In genomic region chr15:65182538-65182937, GRCh38 we compare ENCODE assay signal across 14 cellular contexts. TPM values are rescaled to one million over a fixed set of nuclear protein-coding genes. Genes with fewer than 3 reads are reported as not detected.
DNase-seq lines count a peak whose midpoint lies in the region; ATAC-seq, FAIRE-seq and TF ChIP-seq lines count a peak whose summit lies in the region.
"Had no signal": no experiment of that assay in that cellular context is flagged by ENCODE, and none has a peak within 500 bp of the region (broad histone marks: within the 10 kb centered on the region; RNA-seq: fewer than 3 reads in every experiment).

No MANE protein-coding gene starts in this region.

- 78% methylated on average over 4 of the region's 4 CpGs for WGBS in K562 (ENCODE audit: insufficient coverage, low coverage, missing lambda C conversion rate)

- intact Hi-C loops in K562 (cut with micrococcal nuclease) = loop anchor here (5.0 kb wide), 1 partner anchor 150 kb away; no protein-coding TSS in a partner anchor

- in situ Hi-C loops in K562 (cut with MboI) (no loop called here), KBM-7 (cut with MboI; ENCODE audit: low pct_unique_long_range_greater_than_20kb, low sequenced_read_pairs) (no loop called here)

- H3K36me3 ChIP-seq in Karpas-422 (ENCODE audit: insufficient read depth, low read length) (peaks cover 26% of the 10 kb centered on the region; the same call in 1 of the 2 replicates), K562 (ENCODE audit: control insufficient read depth, insufficient read depth, low read length) (peaks cover 45% of the 10 kb centered on the region; the same call in 2 of the 3 replicates), osteoblast (ENCODE audit: insufficient read depth, low read length) (peaks cover 25% of the 10 kb centered on the region), BE2C (peaks cover 27% of the 10 kb centered on the region)

- H3K9ac ChIP-seq in Karpas-422 (ENCODE audit: low read length) (peak overlapping the region; percentile 31; the same call in 1 of the 2 replicates), K562 (ENCODE audit: insufficient read depth in 1 of 2, low read depth in 2 of 2, low read length in 2 of 2) (no peak overlapping the region)

- TF ChIP-seq CTCF in GM12864 (IDR thresholded peaks at IDR 0.05; ENCODE audit: low read depth, low read length, missing control alignments) = no peak
- no peak for TF ChIP-seq CTCF in K562 (IDR thresholded peaks at IDR 0.05 in 2 of 3, conservative IDR thresholded peaks at IDR 0.05 in 1 of 3; ENCODE audit: insufficient read depth in 2 of 3, low read depth in 1 of 3, low read length in 3 of 3)
- no peak for TF ChIP-seq CTCF in osteoblast (IDR thresholded peaks at IDR 0.05; ENCODE audit: extremely low read depth, low read depth, low read length)
- no peak for TF ChIP-seq CTCF in BE2C (IDR thresholded peaks at IDR 0.05; ENCODE audit: low read depth, low read length)

- H3K27ac ChIP-seq in Karpas-422 (ENCODE audit: low read length) (peak overlapping the region; percentile 57), K562 (ENCODE audit: extremely low read depth, low read depth, low read length) (no peak overlapping the region), osteoblast (ENCODE audit: low read depth, low read length) (no peak overlapping the region)

- H3K9me2 ChIP-seq in Karpas-422 (replicated peaks; ENCODE audit: insufficient read depth, low read length) = no peaks in the 10 kb centered on the region

- H3K27me3 ChIP-seq in Karpas-422 (ENCODE audit: low read length) (no peaks in the 10 kb centered on the region), K562 (ENCODE audit: control insufficient read depth in 2 of 2, insufficient read depth in 2 of 2, low read length in 2 of 2) (no peaks in the 10 kb centered on the region), osteoblast (ENCODE audit: insufficient read depth, low read length) (no peaks in the 10 kb centered on the region), BE2C (no peaks in the 10 kb centered on the region)
- H3K27me3 ChIP-seq: left lung had no signal

- H2AFZ ChIP-seq in Karpas-422 (ENCODE audit: low read length) (no peak overlapping the region), K562 (ENCODE audit: low read depth, low read length) (no peak overlapping the region), osteoblast (ENCODE audit: low read length) (no peak overlapping the region)

- H4K20me1 ChIP-seq in Karpas-422 (ENCODE audit: insufficient read depth, low read depth, low read length) (peaks cover 5% of the 10 kb centered on the region; the same call in 1 of the 2 replicates), K562 (replicated peaks; ENCODE audit: control insufficient read depth, insufficient read depth, low read length) (no peaks in the 10 kb centered on the region), osteoblast (ENCODE audit: insufficient read depth, low read length) (peaks cover 34% of the 10 kb centered on the region)

- no peak for TF ChIP-seq EP300 in K562 (IDR thresholded peaks at IDR 0.05; ENCODE audit: low read length)

- H3K9me3 ChIP-seq in Karpas-422 (ENCODE audit: low read length) (no peaks in the 10 kb centered on the region), K562 (replicated peaks; ENCODE audit: control insufficient read depth, insufficient read depth, low read depth, low read length) (no peaks in the 10 kb centered on the region), osteoblast (ENCODE audit: low read depth, low read length) (no peaks in the 10 kb centered on the region), BE2C (no peaks in the 10 kb centered on the region)
- H3K9me3 ChIP-seq: left lung had no signal

- peaks cover 67% of the 10 kb centered on the region for H3K79me2 ChIP-seq in Karpas-422 (ENCODE audit: low read length)
- peaks cover 58% of the 10 kb centered on the region for H3K79me2 ChIP-seq in K562 (ENCODE audit: control insufficient read depth, insufficient read depth, low read length)
- peaks cover 69% of the 10 kb centered on the region for H3K79me2 ChIP-seq in osteoblast (ENCODE audit: insufficient read depth, low read length)

- H3K9me1 ChIP-seq in K562 (ENCODE audit: control insufficient read depth, insufficient read depth, low read length) = no peaks in the 10 kb centered on the region

- H3K4me3 ChIP-seq in GM12864 (ENCODE audit: low read depth, low read length) (peak overlapping the region; percentile 46), Karpas-422 (ENCODE audit: low read length) (peak overlapping the region; percentile 43; the same call in 1 of the 2 replicates), K562 (no peak overlapping the region), osteoblast (ENCODE audit: insufficient read depth, low read length) (no peak overlapping the region), BE2C (ENCODE audit: low read depth, low read length) (no peak overlapping the region)

- ATAC-seq in K562 (no peak), GM18511 (IDR thresholded peaks at IDR 0.05; ENCODE audit: unreplicated experiment) (no peak)
- ATAC-seq: left lung had no signal

- no peak for TF ChIP-seq RAD21 in K562 (CRISPR knock-in tag; conservative IDR thresholded peaks at IDR 0.05 in 1 of 2, IDR thresholded peaks at IDR 0.05 in 1 of 2)

- no peak for FAIRE-seq in K562 (lab: Jason Lieb, UNC)

- DNase-seq in GM12864 (ENCODE audit: low read depth) (no peak), Karpas-422 (peak; percentile 49), K562 (ENCODE audit: extremely low read depth in 1 of 4, low spot score in 3 of 4) (no peak), osteoblast (ENCODE audit: insufficient read length, low spot score, missing footprints) (no peak), KBM-7 (no peak), BE2C (no peak)
- DNase-seq in central memory CD4-positive, alpha-beta T cell = no peak
- DNase-seq: activated CD4-positive, alpha-beta T cell treated with anti-CD3 and anti-CD28 coated beads for 48 hours; DMS79 treated with DMSO at 0.1 percent for 48 hours; left lung; NCI-H1930; retina had no signal

- CTCF ChIA-PET in K562 (lab: Yijun Ruan, JAX; ENCODE audit: low intra/inter-chr PET ratio) = interaction anchor here (0.6 kb wide), 1 partner anchor 1221 kb away, joined by 3 read pairs; no protein-coding TSS in a partner anchor

- H3K4me1 ChIP-seq in Karpas-422 (ENCODE audit: low read length) = peaks cover 25% of the 10 kb centered on the region
- peaks cover 8 to 12% of the 10 kb centered on the region in 2 experiments; a peak in 4 of 5 replicates for H3K4me1 ChIP-seq in K562 (replicated peaks in 1 of 2; ENCODE audit: control insufficient read depth in 2 of 2, insufficient read depth in 2 of 2, low read length in 2 of 2)
- peaks cover 3% of the 10 kb centered on the region for H3K4me1 ChIP-seq in osteoblast (ENCODE audit: insufficient read depth, low read length)
- no peaks in the 10 kb centered on the region; the same call in 1 of the 2 replicates for H3K4me1 ChIP-seq in BE2C

- TSS peak; percentile 2 for BruUV-seq in K562 (replicated peaks; lab: Mats Ljungman, UMichigan)

- H3K4me2 ChIP-seq in Karpas-422 (ENCODE audit: low read depth, low read length, poor library complexity, severe bottlenecking) = peak overlapping the region; percentile 98
- no peak overlapping the region for H3K4me2 ChIP-seq in K562 (ENCODE audit: insufficient read depth, low read length)
- peak overlapping the region; percentile 6 for H3K4me2 ChIP-seq in osteoblast (ENCODE audit: insufficient read depth, low read length)

- POLR2A ChIA-PET in K562 (lab: Yijun Ruan, JAX) = interaction anchor here (0.7 to 1.7 kb wide), 4 partner anchors 13 to 122 kb away, joined by 3 to 7 read pairs (median 5); partner anchors contain the start of genes PARP16 and RNU5B-1

- TF ChIP-seq POLR2A in K562 (conservative IDR thresholded peaks at IDR 0.05) = no peak

RNA-seq across cellular contexts. Expression of gene CLPX, which starts 2.6 kb away (rescaled TPM):
- total RNA-seq in Karpas-422 (2014; rRNA removed; shearing (Covaris generic); ENCODE audit: low replicate concordance) = 26.2 and 34.3 TPM in 2 replicates
- 33.8 and 107 TPM in 2 replicates for total RNA-seq in K562 (2011; cell fraction: chromatin; rRNA removed; ENCODE audit: low replicate concordance)
- 18.4 and 18.7 TPM in 2 replicates for total RNA-seq in K562 (2011; cell fraction: nucleolus; rRNA removed)
- 32.0 and 40.7 TPM in 2 replicates for total RNA-seq in K562 (2011; cell fraction: nucleoplasm; rRNA removed)
- total RNA-seq in K562 (2014; rRNA removed) (37.0 and 39.6 TPM in 2 replicates), K562 (2014; rRNA removed; fragmentation: Illumina TruSeq; extraction: Trizol) (50.9 and 55.9 TPM in 2 replicates), K562 (2015; rRNA removed; fragmentation: Illumina TruSeq; extraction: Trizol) (51.3 and 52.1 TPM in 2 replicates), K562 (2021) (61.5 and 67.1 TPM in 2 replicates), osteoblast (39.5 and 46.7 TPM in 2 replicates)
- polyA plus RNA-seq in K562 (2011; rRNA removed) (50.2 and 79.0 TPM in 2 replicates), K562 (2014; fragmentation: Illumina TruSeq; extraction: Trizol) (54.6 and 63.1 TPM in 2 replicates), K562 (2014; fragmentation: Nextera tagmentation; extraction: Ambion mirVana) (10 to 100 TPM; 11.2 to 13.4 TPM), K562 (2014; rRNA removed) (66.6 and 83.3 TPM in 2 replicates)
- 16.6 and 19.7 TPM in 2 replicates for polyA plus RNA-seq in K562 (2011; cell fraction: cytosol; rRNA removed)
- polyA plus RNA-seq in K562 (2011; cell fraction: nucleus; rRNA removed) = 19.1 and 28.2 TPM in 2 replicates
- 30.9 and 45.6 TPM in 2 replicates for polyA plus RNA-seq in K562 (2012)
- polyA minus RNA-seq in K562 (2011; rRNA and poly(A)+ RNA removed) = 132 and 144 TPM in 2 replicates
- 29.6 and 38.5 TPM in 2 replicates for polyA minus RNA-seq in K562 (2011; cell fraction: cytosol; rRNA and poly(A)+ RNA removed)
- 25.8 and 40.2 TPM in 2 replicates for polyA minus RNA-seq in K562 (2011; cell fraction: nucleus; rRNA and poly(A)+ RNA removed)
- polyA plus RNA-seq in BE2C (2012; ENCODE audit: insufficient read depth, insufficient read length, low read depth) = 41.3 TPM

RNA-seq across cellular contexts. Expression of gene CILP, which starts 28.7 kb away (rescaled TPM):
- 0.04 TPM in 1 of 2 replicates, not detected in the other for total RNA-seq in Karpas-422 (2014; rRNA removed; shearing (Covaris generic); ENCODE audit: low replicate concordance)
- 0.07 TPM in 1 of 2 replicates, not detected in the other for total RNA-seq in K562 (2011; cell fraction: chromatin; rRNA removed; ENCODE audit: low replicate concordance)
- 0.13 and 0.17 TPM in 2 replicates for total RNA-seq in K562 (2011; cell fraction: nucleolus; rRNA removed)
- total RNA-seq in K562 (2011; cell fraction: nucleoplasm; rRNA removed) = 0.15 TPM in 1 of 2 replicates, not detected in the other
- total RNA-seq in K562 (2014; rRNA removed) (0.04 TPM in 1 of 2 replicates, not detected in the other), K562 (2014; rRNA removed; fragmentation: Illumina TruSeq; extraction: Trizol) (not detected in 2 replicates), K562 (2015; rRNA removed; fragmentation: Illumina TruSeq; extraction: Trizol) (not detected in 2 replicates), K562 (2021) (not detected in 2 replicates), osteoblast (under 0.01 TPM in 2 replicates)
- polyA plus RNA-seq in K562 (2011; rRNA removed) (0.03 and 0.05 TPM in 2 replicates), K562 (2014; fragmentation: Illumina TruSeq; extraction: Trizol) (not detected in 2 replicates), K562 (2014; fragmentation: Nextera tagmentation; extraction: Ambion mirVana) (not detected), K562 (2014; rRNA removed) (not detected in 2 replicates)
- polyA plus RNA-seq in K562 (2011; cell fraction: cytosol; rRNA removed) = 0.01 TPM in 2 replicates
- 0.03 and 0.06 TPM in 2 replicates for polyA plus RNA-seq in K562 (2011; cell fraction: nucleus; rRNA removed)
- polyA plus RNA-seq in K562 (2012) = 0.35 and 0.60 TPM in 2 replicates
- polyA minus RNA-seq in K562 (2011; rRNA and poly(A)+ RNA removed) = 0.06 TPM in 1 of 2 replicates, not detected in the other
- polyA minus RNA-seq in K562 (2011; cell fraction: cytosol; rRNA and poly(A)+ RNA removed) = not detected in 2 replicates
- under 0.01 TPM in 1 of 2 replicates, not detected in the other for polyA minus RNA-seq in K562 (2011; cell fraction: nucleus; rRNA and poly(A)+ RNA removed)
- polyA plus RNA-seq in BE2C (2012; ENCODE audit: insufficient read depth, insufficient read length, low read depth) = 0.52 TPM
- total RNA-seq: RPMI7951 had no signal

RNA-seq across cellular contexts. Expression of gene PDCD7, which starts 48.9 kb away (rescaled TPM):
- total RNA-seq in Karpas-422 (2014; rRNA removed; shearing (Covaris generic); ENCODE audit: low replicate concordance) = 20.5 and 23.4 TPM in 2 replicates
- 23.6 and 32.7 TPM in 2 replicates for total RNA-seq in K562 (2011; cell fraction: chromatin; rRNA removed; ENCODE audit: low replicate concordance)
- total RNA-seq in K562 (2011; cell fraction: nucleolus; rRNA removed) = 18.0 TPM in 2 replicates
- total RNA-seq in K562 (2011; cell fraction: nucleoplasm; rRNA removed) = 23.0 and 29.0 TPM in 2 replicates
- total RNA-seq in K562 (2014; rRNA removed) (16.4 and 18.9 TPM in 2 replicates), K562 (2014; rRNA removed; fragmentation: Illumina TruSeq; extraction: Trizol) (15.8 and 17.1 TPM in 2 replicates), K562 (2015; rRNA removed; fragmentation: Illumina TruSeq; extraction: Trizol) (15.7 and 18.8 TPM in 2 replicates), K562 (2021) (22.8 and 24.4 TPM in 2 replicates), osteoblast (19.5 and 20.3 TPM in 2 replicates)
- polyA plus RNA-seq in K562 (2011; rRNA removed) (20.1 and 21.9 TPM in 2 replicates), K562 (2014; fragmentation: Illumina TruSeq; extraction: Trizol) (26.5 and 30.2 TPM in 2 replicates), K562 (2014; fragmentation: Nextera tagmentation; extraction: Ambion mirVana) (10 to 100 TPM; 11.8 to 12.1 TPM), K562 (2014; rRNA removed) (19.1 and 22.9 TPM in 2 replicates)
- polyA plus RNA-seq in K562 (2011; cell fraction: cytosol; rRNA removed) = 13.4 and 15.0 TPM in 2 replicates
- 11.2 and 14.6 TPM in 2 replicates for polyA plus RNA-seq in K562 (2011; cell fraction: nucleus; rRNA removed)
- 18.3 and 20.3 TPM in 2 replicates for polyA plus RNA-seq in K562 (2012)
- polyA minus RNA-seq in K562 (2011; rRNA and poly(A)+ RNA removed) = 13.9 and 14.7 TPM in 2 replicates
- 12.7 and 15.0 TPM in 2 replicates for polyA minus RNA-seq in K562 (2011; cell fraction: cytosol; rRNA and poly(A)+ RNA removed)
- 5.9 and 8.6 TPM in 2 replicates for polyA minus RNA-seq in K562 (2011; cell fraction: nucleus; rRNA and poly(A)+ RNA removed)
- 19.6 TPM for polyA plus RNA-seq in BE2C (2012; ENCODE audit: insufficient read depth, insufficient read length, low read depth)

Comparison
In these comparisons a context has a peak if more than half of its experiments do, and no peak if none do; other contexts are left out.
1. H3K4me3 ChIP-seq: peak in GM12864 (single experiment) and Karpas-422 (single experiment); none in K562 (single experiment), osteoblast (single experiment) and BE2C (single experiment).